1 cellular context compared by ENCODE assay signal in genomic region chr16:81945665-81946064, GRCh38.
TF ChIP-seq lines count a peak whose summit lies in the region.

No MANE protein-coding gene starts in this region.

TF ChIP-seq in IMR-90, 13 proteins besides CTCF, POLR2A, EP300 and RAD21 (continued from another document):
- TF ChIP-seq MAFK (IDR thresholded peaks at IDR 0.05; ENCODE audit: low read depth, low read length) (no peak), BHLHE40 (IDR thresholded peaks at IDR 0.05; ENCODE audit: low read depth, low read length) (no peak), RFX5 (IDR thresholded peaks at IDR 0.05; ENCODE audit: low read depth, low read length) (no peak), FOS (IDR thresholded peaks at IDR 0.05; ENCODE audit: low read depth, low read length) (no peak), ELK1 (IDR thresholded peaks at IDR 0.05; ENCODE audit: borderline replicate concordance, low read depth, low read length) (no peak)
